ENCODE assay signal across 8 cellular contexts in genomic region chr1:119885903-119886783, GRCh38. TPM values are rescaled to one million over a fixed set of nuclear protein-coding genes. Genes with fewer than 3 reads are reported as not detected.
A peak's percentile ranks its signal among the peaks of the same experiment; 100 is the strongest.
DNase-seq lines count a peak whose midpoint lies in the region; ATAC-seq, FAIRE-seq and TF ChIP-seq lines count a peak whose summit lies in the region.

No MANE protein-coding gene starts in this region.

- no TSS peak for BruUV-seq in K562 (replicated peaks; lab: Mats Ljungman, UMichigan)

- H3K9ac ChIP-seq in K562 (ENCODE audit: insufficient read depth in 1 of 2, low read depth in 2 of 2, low read length in 2 of 2), result no peak overlapping the region

- H4K20me1 ChIP-seq in K562 (replicated peaks; ENCODE audit: control insufficient read depth, insufficient read depth, low read length), result no peaks in the 10 kb centered on the region

- H3K27me3 ChIP-seq in K562 (ENCODE audit: control insufficient read depth in 2 of 2, insufficient read depth in 2 of 2, low read length in 2 of 2), result no peaks in the 10 kb centered on the region; a peak in 1 of 5 replicates

- intact Hi-C loops in K562 (cut with micrococcal nuclease), result loop anchor here (5.0 kb wide), 1 partner anchor 81 kb away; no protein-coding TSS in a partner anchor

- H3K36me3 ChIP-seq in K562 (ENCODE audit: control insufficient read depth, insufficient read depth, low read length), result no peaks in the 10 kb centered on the region

- no peaks in the 10 kb centered on the region for H3K9me3 ChIP-seq in K562 (replicated peaks; ENCODE audit: control insufficient read depth, insufficient read depth, low read depth, low read length)

- POLR2A ChIA-PET in K562 (lab: Yijun Ruan, JAX), result no interaction called here

- no peak overlapping the region for H2AFZ ChIP-seq in K562 (ENCODE audit: low read depth, low read length)

- in situ Hi-C loops in K562 (cut with MboI), result no loop called here

- peak; percentile 64 for DNase-seq in ELF-1 (ENCODE audit: low read depth, low spot score)
- DNase-seq in HTR-8/SVneo (ENCODE audit: insufficient read length, low spot score), result peak; percentile 26
- DNase-seq in T1000 (lab: John Stamatoyannopoulos, UW), result peak; percentile 30
- DNase-seq in K562 (ENCODE audit: extremely low read depth in 1 of 4, low spot score in 3 of 4), result peak; percentile 64 to 74 (median 72)
- DNase-seq in kidney tubule cell (ENCODE audit: low spot score), result peak; percentile 61
- DNase-seq in stimulated activated CD8-positive, alpha-beta memory T cell treated with anti-CD3 and anti-CD28 coated beads, Interleukin-12 subunit alpha, Interleukin-12 subunit beta, amount 100 ng/mL, for 1 hour (ENCODE audit: low read depth), result peak; percentile 35
- no peak for DNase-seq in pons (ENCODE audit: low spot score)

- ATAC-seq in K562 (peak; percentile 98), HG03565 (IDR thresholded peaks at IDR 0.05; ENCODE audit: unreplicated experiment) (no peak)

- H3K4me3 ChIP-seq in K562, result no peak overlapping the region

- no peak overlapping the region for H3K4me2 ChIP-seq in K562 (ENCODE audit: insufficient read depth, low read length)

- no peaks in the 10 kb centered on the region for H3K79me2 ChIP-seq in K562 (ENCODE audit: control insufficient read depth, insufficient read depth, low read length)

- H3K27ac ChIP-seq in K562 (ENCODE audit: extremely low read depth, low read depth, low read length), result no peak overlapping the region

- no peaks in the 10 kb centered on the region for H3K9me1 ChIP-seq in K562 (ENCODE audit: control insufficient read depth, insufficient read depth, low read length)

- peaks cover 0 to 4% of the 10 kb centered on the region in 2 experiments; a peak in 2 of 5 replicates for H3K4me1 ChIP-seq in K562 (replicated peaks in 1 of 2; ENCODE audit: control insufficient read depth in 2 of 2, insufficient read depth in 2 of 2, low read length in 2 of 2)

- peak; percentile 75 to 87 (median 78) for TF ChIP-seq CTCF in K562 (IDR thresholded peaks at IDR 0.05 in 2 of 3, conservative IDR thresholded peaks at IDR 0.05 in 1 of 3; ENCODE audit: insufficient read depth in 2 of 3, low read depth in 1 of 3, low read length in 3 of 3)

- TF ChIP-seq RAD21 in K562 (CRISPR knock-in tag; conservative IDR thresholded peaks at IDR 0.05 in 1 of 2, IDR thresholded peaks at IDR 0.05 in 1 of 2), result peak; percentile 19 to 69; a peak in 2 of 4 replicates

- TF ChIP-seq POLR2A in K562 (conservative IDR thresholded peaks at IDR 0.05), result no peak

- CTCF ChIA-PET in K562 (lab: Yijun Ruan, JAX; ENCODE audit: low intra/inter-chr PET ratio), result no interaction called here

- FAIRE-seq in HTR-8/SVneo (lab: Jason Lieb, UNC) (no peak), K562 (lab: Jason Lieb, UNC) (peak; percentile 90)

- WGBS in K562 (ENCODE audit: insufficient coverage, low coverage, missing lambda C conversion rate), result 12% methylated on average over 11 of the region's 11 CpGs

- no peak for TF ChIP-seq EP300 in K562 (IDR thresholded peaks at IDR 0.05; ENCODE audit: low read length)

TF ChIP-seq in K562, 482 proteins besides CTCF, POLR2A, EP300 and RAD21 (continues in another document):
- TF ChIP-seq NEUROD1 (IDR thresholded peaks at IDR 0.05; ENCODE audit: borderline replicate concordance, low read depth, low read length, partially characterized antibody) (no peak), CTCFL (IDR thresholded peaks at IDR 0.05; ENCODE audit: borderline replicate concordance, insufficient read depth, low read depth, low read length, poor library complexity, severe bottlenecking) (peak; percentile 54), XRCC5 (IDR thresholded peaks at IDR 0.05; ENCODE audit: low read depth, low read length) (0 out of 2 replicates have a peak, but pooled peaks have one; percentile 37), CREM (IDR thresholded peaks at IDR 0.05; ENCODE audit: low read depth) (peak; percentile 67), JUND (IDR thresholded peaks at IDR 0.05; ENCODE audit: borderline replicate concordance, low read depth, low read length) (peak; percentile 29; the same call in 1 of the 2 replicates), JUND (tag; IDR thresholded peaks at IDR 0.05; ENCODE audit: borderline replicate concordance, low read depth, low read length) (no peak), HOMEZ (CRISPR knock-in tag; IDR thresholded peaks at IDR 0.05) (no peak), ATF1 (CRISPR knock-in tag; IDR thresholded peaks at IDR 0.05) (no peak), ATF1 (tag; IDR thresholded peaks at IDR 0.05) (0 out of 2 replicates have a peak, but pooled peaks have one; percentile 9), BMI1 (IDR thresholded peaks at IDR 0.05; ENCODE audit: low read length) (no peak), SMC3 (conservative IDR thresholded peaks at IDR 0.05; ENCODE audit: insufficient read depth, low read depth, low read length) (peak; percentile 62), E2F1 (CRISPR knock-in tag; IDR thresholded peaks at IDR 0.05) (no peak), THRAP3 (IDR thresholded peaks at IDR 0.05; ENCODE audit: borderline replicate concordance) (no peak), CBX1 (IDR thresholded peaks at IDR 0.05; ENCODE audit: low read depth) (no peak), E2F5 (CRISPR knock-in tag; IDR thresholded peaks at IDR 0.05) (no peak)

RNA-seq across cellular contexts. Expression of gene ADAM30, which starts 10.2 kb away (rescaled TPM):
- not detected in 2 replicates for total RNA-seq in K562 (2011; cell fraction: chromatin; rRNA removed; ENCODE audit: low replicate concordance)
- not detected in 2 replicates for total RNA-seq in K562 (2011; cell fraction: nucleolus; rRNA removed)
- total RNA-seq in K562 (2011; cell fraction: nucleoplasm; rRNA removed), result not detected in 2 replicates
- total RNA-seq in K562 (2014; rRNA removed) (not detected in 2 replicates), K562 (2014; rRNA removed; fragmentation: Illumina TruSeq; extraction: Trizol) (not detected in 2 replicates), K562 (2015; rRNA removed; fragmentation: Illumina TruSeq; extraction: Trizol) (not detected in 2 replicates), K562 (2021) (not detected in 2 replicates)
- polyA plus RNA-seq in K562 (2011; rRNA removed) (not detected in 2 replicates), K562 (2014; fragmentation: Illumina TruSeq; extraction: Trizol) (not detected in 2 replicates), K562 (2014; fragmentation: Nextera tagmentation; extraction: Ambion mirVana) (not detected), K562 (2014; rRNA removed) (not detected in 2 replicates)
- not detected in 2 replicates for polyA plus RNA-seq in K562 (2011; cell fraction: cytosol; rRNA removed)
- polyA plus RNA-seq in K562 (2011; cell fraction: nucleus; rRNA removed), result not detected in 2 replicates
- polyA plus RNA-seq in K562 (2012), result not detected in 2 replicates
- polyA minus RNA-seq in K562 (2011; rRNA and poly(A)+ RNA removed), result not detected in 2 replicates
- polyA minus RNA-seq in K562 (2011; cell fraction: cytosol; rRNA and poly(A)+ RNA removed), result not detected in 2 replicates
- polyA minus RNA-seq in K562 (2011; cell fraction: nucleus; rRNA and poly(A)+ RNA removed), result not detected in 2 replicates
